11 cellular contexts compared by ENCODE assay signal in the genomic region with DNA sequence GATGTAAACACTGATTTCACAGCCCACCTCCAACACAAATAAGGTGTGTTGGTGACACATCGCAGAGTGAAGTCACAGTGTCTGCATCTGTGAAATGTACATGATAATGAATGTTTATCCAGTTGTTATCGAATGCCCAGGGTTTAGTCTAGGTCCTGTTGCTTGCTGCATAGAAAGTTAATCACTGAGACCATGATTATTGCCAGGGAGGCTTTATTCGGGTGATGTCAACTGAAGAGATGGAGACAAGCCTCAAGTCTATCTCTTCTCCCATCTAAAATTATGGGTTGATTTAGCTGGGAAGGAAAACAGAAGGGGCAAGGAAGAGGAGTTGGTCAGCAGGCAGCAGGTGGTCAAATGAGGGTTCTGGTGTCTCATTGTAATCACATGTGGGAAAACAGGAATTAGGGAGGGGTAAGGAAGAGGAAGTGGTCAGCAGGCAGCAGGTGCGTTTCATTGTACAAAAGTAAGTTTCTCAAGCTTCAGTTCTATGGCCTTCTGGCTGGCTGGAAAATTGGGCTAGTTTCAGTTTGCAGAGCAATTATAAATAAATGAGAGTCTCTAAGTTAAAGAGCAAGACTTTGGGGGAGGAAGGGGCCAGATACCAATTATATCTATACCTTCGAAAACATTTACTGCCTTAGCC.
DNase-seq lines count a peak whose midpoint lies in the region; ATAC-seq and TF ChIP-seq lines count a peak whose summit lies in the region.
"Had no signal": no experiment of that assay in that cellular context is flagged by ENCODE, and none has a peak within 500 bp of the region (broad histone marks: within the 10 kb centered on the region; RNA-seq: fewer than 3 reads in every experiment).

No MANE protein-coding gene starts in this region.

- no peaks in the 10 kb centered on the region for H3K27me3 ChIP-seq in osteoblast (ENCODE audit: insufficient read depth, low read length)
- H3K27me3 ChIP-seq: vagina had no signal

- no peaks in the 10 kb centered on the region for H4K20me1 ChIP-seq in osteoblast (ENCODE audit: insufficient read depth, low read length)

- H3K27ac ChIP-seq in osteoblast (ENCODE audit: low read depth, low read length): no peak overlapping the region
- H3K27ac ChIP-seq: vagina had no signal

- H3K36me3 ChIP-seq in osteoblast (ENCODE audit: insufficient read depth, low read length): no peaks in the 10 kb centered on the region
- H3K36me3 ChIP-seq: vagina had no signal

- H3K4me3 ChIP-seq in NB4 (ENCODE audit: low read depth, low read length) (no peak overlapping the region), osteoblast (ENCODE audit: insufficient read depth, low read length) (no peak overlapping the region)
- H3K4me3 ChIP-seq: lung, vagina had no signal

- peak; percentile 73 for ATAC-seq in HG02885 (IDR thresholded peaks at IDR 0.05; ENCODE audit: poor library complexity, unreplicated experiment)

- peaks cover 19% of the 10 kb centered on the region for H3K4me1 ChIP-seq in osteoblast (ENCODE audit: insufficient read depth, low read length)

- no peak for TF ChIP-seq CTCF in NB4 (IDR thresholded peaks at IDR 0.05; ENCODE audit: low read depth, low read length)
- TF ChIP-seq CTCF in osteoblast (IDR thresholded peaks at IDR 0.05; ENCODE audit: extremely low read depth, low read depth, low read length): no peak

- no peak for TF ChIP-seq POLR2A in NB4 (IDR thresholded peaks at IDR 0.05; ENCODE audit: extremely low read depth, insufficient read length)

- no peaks in the 10 kb centered on the region for H3K9me3 ChIP-seq in osteoblast (ENCODE audit: low read depth, low read length)
- H3K9me3 ChIP-seq: vagina had no signal

- no peaks in the 10 kb centered on the region for H3K79me2 ChIP-seq in osteoblast (ENCODE audit: insufficient read depth, low read length)

- H3K4me2 ChIP-seq in osteoblast (ENCODE audit: insufficient read depth, low read length): no peak overlapping the region

- DNase-seq in NOMO-1 treated with DMSO at 0.1 percent for 48 hours (lab: John Stamatoyannopoulos, UW; ENCODE audit: unreplicated experiment) (peak; percentile 34), NOMO-1 treated with dmso at 0.1 percent for 144 hours (lab: John Stamatoyannopoulos, UW; ENCODE audit: unreplicated experiment) (no peak), NB4 (ENCODE audit: low read depth) (peak; percentile 68), osteoblast (ENCODE audit: insufficient read length, low spot score, missing footprints) (no peak), Ammon's horn (ENCODE audit: low spot score) (no peak), GM19238 (ENCODE audit: insufficient read length, low spot score) (no peak), HuH-7 (ENCODE audit: low spot score) (no peak)
- DNase-seq: activated T-cell treated with anti-CD3 and anti-CD28 coated beads, Interleukin-2, amount 50 U/mL, for 24 hours had no signal

- peak overlapping the region; percentile 76 for H2AFZ ChIP-seq in osteoblast (ENCODE audit: low read length)

Comparison
In these comparisons a context has a peak if more than half of its experiments do, and no peak if none do; other contexts are left out.
1. DNase-seq: peak in NOMO-1 treated with DMSO at 0.1 percent for 48 hours (single experiment) and NB4 (single experiment); none in NOMO-1 treated with dmso at 0.1 percent for 144 hours (single experiment), osteoblast (single experiment), Ammon's horn (single experiment), GM19238 (single experiment) and HuH-7 (single experiment).